19 cellular contexts compared by ENCODE assay signal in genomic region chr14:51498411-51499227, GRCh38.
DNase-seq lines count a peak whose midpoint lies in the region; ATAC-seq lines count a peak whose summit lies in the region.
"Had no signal": no experiment of that assay in that cellular context is flagged by ENCODE, and none has a peak within 500 bp of the region (broad histone marks: within the 10 kb centered on the region; RNA-seq: fewer than 3 reads in every experiment).

No MANE protein-coding gene starts in this region.

- H2BK15ac ChIP-seq in mesendoderm (replicated peaks; ENCODE audit: low read depth), result no peak overlapping the region

- no peaks in the 10 kb centered on the region for H3K36me3 ChIP-seq in mesendoderm (ENCODE audit: control insufficient read depth, insufficient read depth, low read length)

- no peaks in the 10 kb centered on the region for H3K4me1 ChIP-seq in mesendoderm (ENCODE audit: control insufficient read depth, low read depth, low read length)
- H3K4me1 ChIP-seq: testis had no signal

- peak; percentile 82 for ATAC-seq in esophagus mucosa
- ATAC-seq: activated CD8-positive, alpha-beta T cell treated with anti-CD3 and anti-CD28 coated beads for 36 hours; HCT116; K562; left colon; PC-3 had no signal

- H3K27me3 ChIP-seq in mesendoderm (ENCODE audit: insufficient read depth, low read length, poor library complexity), result no peaks in the 10 kb centered on the region
- H3K27me3 ChIP-seq: testis had no signal

- H3K9ac ChIP-seq in mesendoderm (ENCODE audit: low read length), result no peak overlapping the region

- no peak overlapping the region for H4K5ac ChIP-seq in mesendoderm (ENCODE audit: low read length)

- H3K4ac ChIP-seq in mesendoderm (ENCODE audit: low read depth, low read length), result peak overlapping the region; percentile 86

- H2BK120ac ChIP-seq in mesendoderm (ENCODE audit: low read depth, low read length), result no peak overlapping the region

- no peak overlapping the region for H4K8ac ChIP-seq in mesendoderm (ENCODE audit: low read depth, low read length)

- H3K56ac ChIP-seq in mesendoderm (ENCODE audit: low read length), result no peak overlapping the region

- no CpG with 5 or more reads among the region's 10 CpGs for WGBS in mesendoderm (ENCODE audit: extremely low coverage, insufficient coverage, low lambda C conversion rate)

- no peak overlapping the region for H3K4me2 ChIP-seq in mesendoderm (ENCODE audit: low read length)

- in situ Hi-C loops in G401 (cut with HindIII; ENCODE audit: low sequenced_read_pairs), result no loop called here

- no peak overlapping the region for H3K23ac ChIP-seq in mesendoderm (ENCODE audit: low read length)

- peak; percentile 33 for DNase-seq in G401 (ENCODE audit: low spot score)
- peak; percentile 74 for DNase-seq in NCI-H82 treated with DMSO at 0.1 percent for 48 hours (lab: John Stamatoyannopoulos, UW; ENCODE audit: unreplicated experiment)
- peak; percentile 22 for DNase-seq in mesendoderm
- DNase-seq in NCI-H748 treated with DMSO at 0.1 percent for 48 hours (lab: John Stamatoyannopoulos, UW), result no peak
- no peak for DNase-seq in activated naive CD4-positive, alpha-beta T cell (lab: John Stamatoyannopoulos, UW)
- DNase-seq in cerebellar nuclear complex (lab: John Stamatoyannopoulos, UW), result no peak
- DNase-seq in hepatic stellate cell (ENCODE audit: low spot score), result no peak
- DNase-seq: ACHN; activated CD4-positive, CD25-positive, alpha-beta regulatory T cell treated with anti-CD3 and anti-CD28 coated beads, Interleukin-2, amount 50 U/mL, for 72 hours; activated CD8-positive, alpha-beta T cell treated with anti-CD3 and anti-CD28 coated beads for 36 hours; activated gamma-delta T cell; EL; left colon; NCI-H146; PC-3; testis had no signal

- no peak overlapping the region for H2BK5ac ChIP-seq in mesendoderm (ENCODE audit: low read length)

- H3K27ac ChIP-seq in mesendoderm (ENCODE audit: low read depth, low read length), result no peak overlapping the region
- H3K27ac ChIP-seq: testis had no signal

- no peaks in the 10 kb centered on the region for H3K79me1 ChIP-seq in mesendoderm (ENCODE audit: low read length)

- H2AK5ac ChIP-seq in mesendoderm (ENCODE audit: low read length), result no peak overlapping the region

- no peak overlapping the region for H3K18ac ChIP-seq in mesendoderm (ENCODE audit: low read length)

- no peaks in the 10 kb centered on the region for H3K79me2 ChIP-seq in mesendoderm (ENCODE audit: control insufficient read depth, insufficient read depth, low read length)

- no peak overlapping the region for H3K4me3 ChIP-seq in mesendoderm (ENCODE audit: low read length)
- H3K4me3 ChIP-seq: K562, testis had no signal

Comparison
In these comparisons a context has a peak if more than half of its experiments do, and no peak if none do; other contexts are left out.
1. DNase-seq: peak in G401 (single experiment), NCI-H82 treated with DMSO at 0.1 percent for 48 hours (single experiment) and mesendoderm (single experiment); none in NCI-H748 treated with DMSO at 0.1 percent for 48 hours (single experiment), activated naive CD4-positive, alpha-beta T cell (0 of 4), cerebellar nuclear complex (0 of 2) and hepatic stellate cell (single experiment).